Comparison of ENCODE assay signal across 8 cellular contexts in the genomic region with DNA sequence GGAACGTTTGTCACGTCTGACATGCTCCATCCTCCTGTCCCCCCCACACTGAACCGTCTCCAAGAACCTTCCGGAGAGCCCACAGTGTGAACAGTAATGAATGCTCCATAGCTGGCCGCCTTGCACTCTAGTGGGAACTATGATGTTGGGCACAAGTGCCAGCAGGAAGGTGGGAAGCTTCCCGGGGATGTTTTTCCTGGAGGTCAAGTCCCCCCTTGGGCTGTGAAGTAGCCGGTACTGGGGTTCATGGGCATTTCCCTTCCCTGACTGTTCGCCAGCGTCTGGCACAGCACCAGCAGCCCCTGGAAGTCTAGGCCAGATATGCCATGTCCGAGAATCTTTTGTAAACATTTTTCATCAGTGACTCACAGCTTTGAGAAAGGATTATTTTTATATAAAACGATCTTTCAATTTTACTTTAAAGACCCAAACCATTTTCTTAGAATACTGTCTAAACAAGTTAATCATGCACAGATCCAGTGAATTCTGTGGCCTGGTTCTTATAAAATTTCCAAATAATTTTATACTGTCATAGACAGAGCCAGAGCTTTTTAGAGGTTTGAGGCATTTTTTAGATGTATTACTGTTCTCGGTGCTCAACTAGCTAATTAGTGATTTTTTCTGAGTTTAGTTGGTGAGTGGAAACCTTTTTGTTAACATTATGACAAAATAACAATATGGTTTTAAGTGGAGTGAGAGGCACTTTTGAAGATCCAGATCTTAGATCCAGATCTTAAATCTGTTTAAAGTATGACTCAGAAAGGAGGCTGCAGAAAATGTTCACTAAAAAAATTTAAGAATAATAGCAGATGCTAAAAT. TPM values are rescaled to one million over a fixed set of nuclear protein-coding genes. Genes with fewer than 3 reads are reported as not detected.
DNase-seq lines count a peak whose midpoint lies in the region; ATAC-seq and TF ChIP-seq lines count a peak whose summit lies in the region.

No MANE protein-coding gene starts in this region.

- intact Hi-C loops in testis (cut with DNase I; ENCODE audit: low total_unique reads) = no loop called here

- no peaks in the 10 kb centered on the region for H3K36me3 Mint-ChIP-seq in chondrocyte (ENCODE audit: low read depth)

- no peaks in the 10 kb centered on the region for H3K27me3 Mint-ChIP-seq in chondrocyte (ENCODE audit: low read depth)

- H3K27ac ChIP-seq in HUES6 (ENCODE audit: low read depth, low read length) (peak overlapping the region; percentile 56; the same call in 1 of the 2 replicates), testis (peak overlapping the region; percentile 78 to 87)

- no peaks in the 10 kb centered on the region for H3K27me3 ChIP-seq in HUES6 (ENCODE audit: control insufficient read depth, insufficient read depth, low read length)
- H3K27me3 ChIP-seq in testis = no peaks in the 10 kb centered on the region

- H3K36me3 ChIP-seq in HUES6 (ENCODE audit: control insufficient read depth, insufficient read depth, low read length) = no peaks in the 10 kb centered on the region
- no peaks in the 10 kb centered on the region for H3K36me3 ChIP-seq in testis (ENCODE audit: low read depth, missing control alignments)

- H3K4me1 ChIP-seq in HUES6 (ENCODE audit: control insufficient read depth, insufficient read depth, low read length) = peaks cover 52% of the 10 kb centered on the region
- H3K4me1 ChIP-seq in testis = peaks cover 41% of the 10 kb centered on the region

- DNase-seq in chondrocyte (ENCODE audit: low spot score) (no peak), left lobe of liver (ENCODE audit: low spot score) (no peak), testis (peak; percentile 34), MV-4-11 (lab: John Stamatoyannopoulos, UW) (no peak), GM10266 (ENCODE audit: extremely low spot score) (no peak), iPS-NIHi7 (ENCODE audit: extremely low spot score) (no peak), NCI-H1694 treated with DMSO at 0.1 percent for 48 hours (lab: John Stamatoyannopoulos, UW) (no peak)

- H3K27ac Mint-ChIP-seq in chondrocyte (ENCODE audit: unreplicated experiment) = peak overlapping the region; percentile 97

- peaks cover 79% of the 10 kb centered on the region for H3K4me1 Mint-ChIP-seq in chondrocyte (ENCODE audit: low read depth)

- WGBS in testis, 2 donors = 29 to 32% methylated on average over 12 of the region's 12 CpGs

- peak overlapping the region; percentile 61 for H3K4me3 Mint-ChIP-seq in chondrocyte (ENCODE audit: unreplicated experiment)

- H3K9me3 ChIP-seq in HUES6 (ENCODE audit: control insufficient read depth, insufficient read depth, low read depth, low read length) (no peaks in the 10 kb centered on the region), testis (no peaks in the 10 kb centered on the region)

- no peak for TF ChIP-seq CTCF in chondrocyte (IDR thresholded peaks at IDR 0.05)
- TF ChIP-seq CTCF in testis (IDR thresholded peaks at IDR 0.05) = no peak
- no peak for TF ChIP-seq CTCF in GM10266 (IDR thresholded peaks at IDR 0.05; ENCODE audit: control insufficient read depth, insufficient read depth, low read depth, missing control alignments)

- H3K4me3 ChIP-seq in HUES6 (ENCODE audit: low read depth, low read length) = no peak overlapping the region
- H3K4me3 ChIP-seq in testis = no peak overlapping the region

- H3K9me3 Mint-ChIP-seq in chondrocyte (ENCODE audit: low read depth) = no peaks in the 10 kb centered on the region

- TF ChIP-seq POLR2A in testis (IDR thresholded peaks at IDR 0.05) = no peak

- ATAC-seq in left lobe of liver = peak; percentile 33

- no peak overlapping the region for H3K9ac ChIP-seq in HUES6 (ENCODE audit: low read length)

RNA-seq across cellular contexts. Expression of a gene that starts 11.6 kb away (rescaled TPM):
- total RNA-seq in chondrocyte (73.6 to 93.7 TPM (median 91.5 TPM) in 3 replicates), left lobe of liver (27.1 TPM), testis (10 to 100 TPM; 57.2 to 65.9 TPM)
- polyA plus RNA-seq in testis (ENCODE audit: insufficient read depth, low read depth, low replicate concordance) = 51.0 TPM

RNA-seq across cellular contexts. Expression of a gene that starts 49.9 kb away (rescaled TPM):
- total RNA-seq in chondrocyte (not detected in 3 replicates), left lobe of liver (not detected), testis (under 1 TPM in 1 of 2 donors, not detected in 1; 0.24 TPM)
- not detected for polyA plus RNA-seq in testis (ENCODE audit: insufficient read depth, low read depth, low replicate concordance)
